Comparison of ENCODE assay signal across 16 cellular contexts in genomic region chr1:47772960-47773682, GRCh38.
DNase-seq lines count a peak whose midpoint lies in the region; ATAC-seq and TF ChIP-seq lines count a peak whose summit lies in the region.
"Had no signal": no experiment of that assay in that cellular context is flagged by ENCODE, and none has a peak within 500 bp of the region (broad histone marks: within the 10 kb centered on the region; RNA-seq: fewer than 3 reads in every experiment).

No MANE protein-coding gene starts in this region.

- no peaks in the 10 kb centered on the region for H3F3A ChIP-seq in GM23338 (replicated peaks; ENCODE audit: low read depth)

- H3K4me1 ChIP-seq in right cardiac atrium (ENCODE audit: control insufficient read depth, insufficient read depth, low read length) (peaks cover 2% of the 10 kb centered on the region), stomach (no peaks in the 10 kb centered on the region), GM23338 (ENCODE audit: insufficient read depth) (no peaks in the 10 kb centered on the region; the same call in 1 of the 2 replicates)
- H3K4me1 ChIP-seq: HAP-1 had no signal

- no peaks in the 10 kb centered on the region for H3K27me3 ChIP-seq in right cardiac atrium (ENCODE audit: control insufficient read depth, insufficient read depth)
- H3K27me3 ChIP-seq in stomach: no peaks in the 10 kb centered on the region
- H3K27me3 ChIP-seq in GM23338 (ENCODE audit: insufficient read depth): no peaks in the 10 kb centered on the region
- H3K27me3 ChIP-seq: BLaER1 treated with 17β-estradiol and CSF1 and Interleukin-3, amounts not matched to agents 10 nM and 100 nM had no signal

- H3K9me3 ChIP-seq in right cardiac atrium (ENCODE audit: control insufficient read depth, low read length): no peaks in the 10 kb centered on the region
- H3K9me3 ChIP-seq in stomach: no peaks in the 10 kb centered on the region
- H3K9me3 ChIP-seq: HAP-1 had no signal

- no peaks in the 10 kb centered on the region for H3K9me2 ChIP-seq in GM23338 (ENCODE audit: insufficient read depth)

- H3K36me3 ChIP-seq in stomach: no peaks in the 10 kb centered on the region
- no peaks in the 10 kb centered on the region for H3K36me3 ChIP-seq in GM23338 (ENCODE audit: insufficient read depth)
- H3K36me3 ChIP-seq: BLaER1 treated with 17β-estradiol and CSF1 and Interleukin-3, amounts not matched to agents 10 nM and 100 nM; HAP-1 had no signal

- in situ Hi-C loops in SK-MEL-5 (cut with HindIII; ENCODE audit: low pct_unique_long_range_greater_than_20kb, low sequenced_read_pairs): no loop called here

- TF ChIP-seq CTCF in progenitor cell of endocrine pancreas (IDR thresholded peaks at IDR 0.05; ENCODE audit: unreplicated experiment) (no peak), stomach (IDR thresholded peaks at IDR 0.05) (no peak), GM23338 (conservative IDR thresholded peaks at IDR 0.05; ENCODE audit: low read depth in 2 of 2) (no peak)

- H3K9me3 Mint-ChIP-seq in progenitor cell of endocrine pancreas (ENCODE audit: low read depth): no peaks in the 10 kb centered on the region
- H3K9me3 Mint-ChIP-seq in GM23338: no peaks in the 10 kb centered on the region; the same call in 2 of the 3 replicates
- H3K9me3 Mint-ChIP-seq: CD4-positive, CD25-positive, alpha-beta regulatory T cell had no signal

- DNase-seq in Right ventricle myocardium inferior (ENCODE audit: missing footprints) (no peak), cardiac septum (ENCODE audit: low spot score) (no peak), SK-MEL-5 (ENCODE audit: low read depth, low spot score) (peak; percentile 1), right cardiac atrium (no peak), progenitor cell of endocrine pancreas (ENCODE audit: low spot score, unreplicated experiment) (no peak), stomach (no peak), GM23338 (ENCODE audit: low spot score) (no peak)
- DNase-seq: 8988T; AML-193; CD4-positive, CD25-positive, alpha-beta regulatory T cell; DMS53; HFFc6 had no signal

- no peak for TF ChIP-seq EP300 in stomach (IDR thresholded peaks at IDR 0.05)

- H3K27ac ChIP-seq in right cardiac atrium (ENCODE audit: low read length): no peak overlapping the region
- H3K27ac ChIP-seq in stomach: no peak overlapping the region
- H3K27ac ChIP-seq in GM23338 (ENCODE audit: low read depth): no peak overlapping the region
- H3K27ac ChIP-seq: BLaER1 treated with 17β-estradiol and CSF1 and Interleukin-3, amounts not matched to agents 10 nM and 100 nM; HL-60 had no signal

- H3K27ac Mint-ChIP-seq in progenitor cell of endocrine pancreas (peak overlapping the region; percentile 62), GM23338 (no peak overlapping the region)
- H3K27ac Mint-ChIP-seq: CD4-positive, CD25-positive, alpha-beta regulatory T cell; HFFc6 had no signal

- no peaks in the 10 kb centered on the region for H4K20me1 ChIP-seq in GM23338 (replicated peaks; ENCODE audit: insufficient read depth)
- H4K20me1 ChIP-seq: BLaER1 treated with 17β-estradiol and CSF1 and Interleukin-3, amounts not matched to agents 10 nM and 100 nM had no signal

- no peak overlapping the region for H3K4me2 ChIP-seq in GM23338
- H3K4me2 ChIP-seq: BLaER1 treated with 17β-estradiol and CSF1 and Interleukin-3, amounts not matched to agents 10 nM and 100 nM had no signal

- TF ChIP-seq POLR2A in stomach (IDR thresholded peaks at IDR 0.05): no peak

- no peak overlapping the region for H3K4me3 ChIP-seq in right cardiac atrium (ENCODE audit: low read length)
- no peak overlapping the region for H3K4me3 ChIP-seq in stomach
- no peak overlapping the region for H3K4me3 ChIP-seq in GM23338
- H3K4me3 ChIP-seq: BLaER1 treated with 17β-estradiol and CSF1 and Interleukin-3, amounts not matched to agents 10 nM and 100 nM; HAP-1 had no signal

- H2AFZ ChIP-seq in GM23338: no peak overlapping the region

- intact Hi-C loops in Right ventricle myocardium inferior (cut with DNase I): no loop called here
- intact Hi-C loops in cardiac septum (cut with DNase I): no loop called here
- intact Hi-C loops in right cardiac atrium (cut with DNase I): no loop called here
- intact Hi-C loops in stomach (cut with DNase I; ENCODE audit: low total_unique reads): no loop called here

- H3K36me3 Mint-ChIP-seq in progenitor cell of endocrine pancreas (ENCODE audit: insufficient read depth) (peaks cover 13% of the 10 kb centered on the region), GM23338 (ENCODE audit: low read depth) (no peaks in the 10 kb centered on the region)
- H3K36me3 Mint-ChIP-seq: CD4-positive, CD25-positive, alpha-beta regulatory T cell had no signal

- H3K27me3 Mint-ChIP-seq in progenitor cell of endocrine pancreas (no peaks in the 10 kb centered on the region), GM23338 (ENCODE audit: insufficient read depth, low read depth, poor library complexity) (peaks cover 5% of the 10 kb centered on the region)
- H3K27me3 Mint-ChIP-seq: CD4-positive, CD25-positive, alpha-beta regulatory T cell had no signal

- peaks cover 9% of the 10 kb centered on the region for H3K4me1 Mint-ChIP-seq in progenitor cell of endocrine pancreas (ENCODE audit: low read depth)
- H3K4me1 Mint-ChIP-seq in GM23338: peaks cover 35% of the 10 kb centered on the region
- H3K4me1 Mint-ChIP-seq: CD4-positive, CD25-positive, alpha-beta regulatory T cell had no signal

- no peaks in the 10 kb centered on the region for H3K79me2 ChIP-seq in GM23338 (replicated peaks; ENCODE audit: insufficient read depth)

- ATAC-seq in Right ventricle myocardium inferior (peak; percentile 32), right cardiac atrium (peak; percentile 34 to 59), GM23338 (no peak), GM21825 (IDR thresholded peaks at IDR 0.05; ENCODE audit: unreplicated experiment) (no peak)

- no peak overlapping the region for H3K4me3 Mint-ChIP-seq in progenitor cell of endocrine pancreas (ENCODE audit: low read depth)
- no peak overlapping the region for H3K4me3 Mint-ChIP-seq in GM23338
- H3K4me3 Mint-ChIP-seq: CD4-positive, CD25-positive, alpha-beta regulatory T cell; HFFc6 had no signal

- WGBS in right cardiac atrium: 69% methylated on average over 11 of the region's 11 CpGs
- 87 to 93% (median 91%) methylated on average over 11 of the region's 11 CpGs for WGBS in stomach, 5 donors

TF ChIP-seq in GM23338, 12 proteins besides CTCF, POLR2A, EP300 and RAD21 (continues in another document):
- TF ChIP-seq, protein P1, sequence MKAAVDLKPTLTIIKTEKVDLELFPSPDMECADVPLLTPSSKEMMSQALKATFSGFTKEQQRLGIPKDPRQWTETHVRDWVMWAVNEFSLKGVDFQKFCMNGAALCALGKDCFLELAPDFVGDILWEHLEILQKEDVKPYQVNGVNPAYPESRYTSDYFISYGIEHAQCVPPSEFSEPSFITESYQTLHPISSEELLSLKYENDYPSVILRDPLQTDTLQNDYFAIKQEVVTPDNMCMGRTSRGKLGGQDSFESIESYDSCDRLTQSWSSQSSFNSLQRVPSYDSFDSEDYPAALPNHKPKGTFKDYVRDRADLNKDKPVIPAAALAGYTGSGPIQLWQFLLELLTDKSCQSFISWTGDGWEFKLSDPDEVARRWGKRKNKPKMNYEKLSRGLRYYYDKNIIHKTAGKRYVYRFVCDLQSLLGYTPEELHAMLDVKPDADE (IDR thresholded peaks at IDR 0.05): no peak

Comparison
In these comparisons a context has a peak if more than half of its experiments do, and no peak if none do; other contexts are left out.
1. ATAC-seq: peak in Right ventricle myocardium inferior (single experiment) and right cardiac atrium (2 of 2); none in GM23338 (single experiment) and GM21825 (single experiment).